9 cellular contexts compared by ENCODE assay signal in the genomic region with DNA sequence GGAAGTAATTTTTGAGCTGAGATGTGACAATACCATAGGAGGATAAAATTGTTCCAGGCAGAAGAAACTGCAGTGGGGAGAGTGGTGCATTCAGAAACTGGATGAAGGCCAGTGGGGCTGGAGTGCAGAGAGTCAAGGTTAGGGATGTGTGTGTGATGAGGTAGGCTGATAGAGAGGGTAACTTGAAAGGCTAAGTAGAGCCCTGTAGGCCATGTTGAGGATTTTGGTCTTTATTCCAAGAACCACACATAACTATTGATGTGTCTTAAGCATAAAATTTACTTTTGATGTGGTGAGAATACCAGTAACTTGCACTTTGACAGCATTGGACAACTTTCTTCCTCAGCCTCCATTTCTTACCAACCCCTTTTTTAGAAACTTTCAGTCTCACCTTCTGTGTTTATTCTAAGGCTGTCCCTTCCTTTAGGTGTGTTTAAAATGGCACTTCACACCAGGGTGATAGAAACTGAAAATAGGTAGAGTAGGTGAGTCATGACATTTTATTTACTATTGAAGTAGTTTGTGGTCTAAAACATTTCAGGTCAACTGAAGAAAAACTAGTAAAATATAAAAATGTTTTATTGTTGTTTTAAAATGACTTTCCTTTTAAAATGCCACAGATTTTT. TPM values are rescaled to one million over a fixed set of nuclear protein-coding genes. Genes with fewer than 3 reads are reported as not detected.
A peak's percentile ranks its signal among the peaks of the same experiment; 100 is the strongest.
DNase-seq lines count a peak whose midpoint lies in the region; ATAC-seq and TF ChIP-seq lines count a peak whose summit lies in the region.
"Had no signal": no experiment of that assay in that cellular context is flagged by ENCODE, and none has a peak within 500 bp of the region (broad histone marks: within the 10 kb centered on the region; RNA-seq: fewer than 3 reads in every experiment).

No MANE protein-coding gene starts in this region.

- H3K36me3 ChIP-seq in vagina: no peaks in the 10 kb centered on the region

- no peak for TF ChIP-seq CTCF in vagina (IDR thresholded peaks at IDR 0.05)

- no peak for DNase-seq in left colon
- DNase-seq in HK-2 (ENCODE audit: unreplicated experiment): no peak
- no peak for DNase-seq in vagina (ENCODE audit: extremely low spot score in 2 of 2)
- DNase-seq in NCI-H510A (lab: John Stamatoyannopoulos, UW): no peak
- no peak for DNase-seq in NCI-H748 treated with DMSO at 0.1 percent for 48 hours (lab: John Stamatoyannopoulos, UW)
- DNase-seq: activated effector memory CD4-positive, alpha-beta T cell treated with anti-CD3 and anti-CD28 coated beads, Interleukin-2, amount 50 U/mL, for 16 hours had no signal

- no peak overlapping the region for H3K4me3 ChIP-seq in vagina

- no peak overlapping the region for H3K27ac ChIP-seq in vagina

- intact Hi-C loops in left colon (cut with DNase I, micrococcal nuclease) (no loop called here), vagina (cut with DNase I) (no loop called here)

- H3K27me3 ChIP-seq in vagina: no peaks in the 10 kb centered on the region

- ATAC-seq in GM18858 (IDR thresholded peaks at IDR 0.05; ENCODE audit: unreplicated experiment): peak; percentile 86
- ATAC-seq in GM21423 (IDR thresholded peaks at IDR 0.05; ENCODE audit: unreplicated experiment): peak; percentile 89
- ATAC-seq in HG03196 (IDR thresholded peaks at IDR 0.05; ENCODE audit: unreplicated experiment): peak; percentile 73
- ATAC-seq in left colon: peak; percentile 67

- H3K9me3 ChIP-seq in vagina: no peaks in the 10 kb centered on the region

- no peak for TF ChIP-seq POLR2A in vagina (IDR thresholded peaks at IDR 0.05)

- no peaks in the 10 kb centered on the region for H3K4me1 ChIP-seq in vagina

RNA-seq across cellular contexts. Expression of gene MTX2, which starts 22.6 kb away (rescaled TPM):
- total RNA-seq in left colon (10 to 100 TPM; 31.1 to 34.0 TPM), vagina (39.3 TPM)
